21 cellular contexts compared by ENCODE assay signal in genomic region chr1:6928106-6928885, GRCh38.
"Had no signal": no experiment of that assay in that cellular context is flagged by ENCODE, and none has a peak within 500 bp of the region (broad histone marks: within the 10 kb centered on the region; RNA-seq: fewer than 3 reads in every experiment).

No MANE protein-coding gene starts in this region.

- H3K4me1 Mint-ChIP-seq: naive B cell; stimulated activated effector memory CD8-positive, alpha-beta T cell treated with anti-CD3 and anti-CD28 coated beads, Interleukin-12 subunit alpha, Interleukin-12 subunit beta, amount 100 ng/mL, for 72 hours had no signal

- H3K27me3 ChIP-seq: right lobe of liver, testis, tibial nerve, upper lobe of right lung, vagina had no signal

- DNase-seq: effector memory CD8-positive, alpha-beta T cell; esophagus squamous epithelium; foreskin fibroblast; left colon; left ventricle myocardium superior; naive B cell; nephron progenitor cell; psoas muscle; retina; right lobe of liver; stimulated activated CD4-positive, alpha-beta T cell treated with anti-CD3 and anti-CD28 coated beads, Interleukin-4, amount 100 ng/mL, for 1 hour; stimulated activated CD8-positive, alpha-beta memory T cell treated with anti-CD3 and anti-CD28 coated beads, Interleukin-4, amount 100 ng/mL, for 48 hours; testis had no signal

- ATAC-seq: effector memory CD8-positive, alpha-beta T cell; gastroesophageal sphincter; left colon; left ventricle myocardium superior; psoas muscle; stimulated activated effector memory CD8-positive, alpha-beta T cell treated with anti-CD3 and anti-CD28 coated beads, Interleukin-12 subunit alpha, Interleukin-12 subunit beta, amount 100 ng/mL, for 72 hours; upper lobe of right lung had no signal

- H3K27ac ChIP-seq: esophagus squamous epithelium, gastroesophageal sphincter, psoas muscle, right lobe of liver, testis, tibial nerve, upper lobe of right lung, vagina had no signal

- H3K4me3 Mint-ChIP-seq: dendritic cell treated with granulocyte-macrophage colony-stimulating factor and Interleukin-4, amounts not matched to agents 40 ng/mL and 50 ng/mL, for 4 days; effector memory CD8-positive, alpha-beta T cell; naive B cell; nephron progenitor cell; stimulated activated effector memory CD8-positive, alpha-beta T cell treated with anti-CD3 and anti-CD28 coated beads, Interleukin-12 subunit alpha, Interleukin-12 subunit beta, amount 100 ng/mL, for 72 hours; stimulated activated naive CD8-positive, alpha-beta T cell treated with anti-CD3 and anti-CD28 coated beads, Interleukin-15, Interleukin-2, amounts not matched to agents 100 ng/mL and 50 ng/mL, for 24 hours had no signal

- H3K36me3 Mint-ChIP-seq: naive B cell; stimulated activated effector memory CD8-positive, alpha-beta T cell treated with anti-CD3 and anti-CD28 coated beads, Interleukin-12 subunit alpha, Interleukin-12 subunit beta, amount 100 ng/mL, for 72 hours had no signal

- H3K9me3 ChIP-seq: esophagus squamous epithelium, gastroesophageal sphincter, psoas muscle, right lobe of liver, testis, tibial nerve, upper lobe of right lung, vagina had no signal

- H3K27ac Mint-ChIP-seq: dendritic cell treated with granulocyte-macrophage colony-stimulating factor and Interleukin-4, amounts not matched to agents 40 ng/mL and 50 ng/mL, for 4 days; effector memory CD8-positive, alpha-beta T cell; nephron progenitor cell; stimulated activated effector memory CD8-positive, alpha-beta T cell treated with anti-CD3 and anti-CD28 coated beads, Interleukin-12 subunit alpha, Interleukin-12 subunit beta, amount 100 ng/mL, for 72 hours; stimulated activated naive CD8-positive, alpha-beta T cell treated with anti-CD3 and anti-CD28 coated beads, Interleukin-15, Interleukin-2, amounts not matched to agents 100 ng/mL and 50 ng/mL, for 24 hours had no signal

- H3K36me3 ChIP-seq: esophagus squamous epithelium, gastroesophageal sphincter, right lobe of liver, tibial nerve, upper lobe of right lung, vagina had no signal

- H3K4me3 ChIP-seq: esophagus squamous epithelium, gastroesophageal sphincter, lung, psoas muscle, right lobe of liver, testis, tibial nerve, upper lobe of right lung, vagina had no signal

- H3K4me1 ChIP-seq: right lobe of liver, upper lobe of right lung had no signal
